Comparison of ENCODE assay signal across 33 cellular contexts in the genomic region with DNA sequence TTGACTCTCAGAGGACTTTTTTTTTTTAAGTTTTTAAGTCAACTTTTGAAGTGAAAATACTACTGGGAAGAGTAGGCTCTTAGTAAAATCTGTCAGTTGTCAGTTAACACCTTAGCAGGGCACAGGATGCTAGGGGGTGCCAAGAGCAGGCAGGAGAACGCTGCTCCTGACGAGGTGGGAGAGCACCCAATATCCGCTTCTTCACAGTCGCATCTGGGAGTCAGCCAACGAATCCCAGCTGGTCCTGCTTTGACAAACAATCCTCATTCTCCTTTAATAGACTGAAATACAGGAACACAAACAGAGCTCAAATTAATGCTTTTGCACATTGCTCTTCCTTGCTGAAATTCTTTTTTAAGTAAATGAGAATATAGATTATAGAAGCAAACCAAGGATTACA.
DNase-seq lines count a peak whose midpoint lies in the region; ATAC-seq and TF ChIP-seq lines count a peak whose summit lies in the region.
"Had no signal": no experiment of that assay in that cellular context is flagged by ENCODE, and none has a peak within 500 bp of the region (broad histone marks: within the 10 kb centered on the region; RNA-seq: fewer than 3 reads in every experiment).

No MANE protein-coding gene starts in this region.

- H3K4me1 ChIP-seq in GM23338 (ENCODE audit: insufficient read depth) = no peaks in the 10 kb centered on the region
- H3K4me1 ChIP-seq: breast epithelium, thyroid gland, vagina had no signal

- peaks cover 3% of the 10 kb centered on the region for H3K27me3 Mint-ChIP-seq in activated naive CD4-positive, alpha-beta T cell treated with anti-CD3 and anti-CD28 coated beads, Interleukin-2, amount 10 ng/mL, durations not matched to agents 7 days and 5 days
- H3K27me3 Mint-ChIP-seq in GM23338 (ENCODE audit: insufficient read depth, low read depth, poor library complexity) = no peaks in the 10 kb centered on the region
- H3K27me3 Mint-ChIP-seq: activated CD4-positive, alpha-beta memory T cell treated with anti-CD3 and anti-CD28 coated beads, Interleukin-2, amount 10 ng/mL, durations not matched to agents 7 days and 5 days; B cell; stimulated activated naive CD8-positive, alpha-beta T cell treated with anti-CD3 and anti-CD28 coated beads, Interleukin-15, amount 100 ng/mL, for 72 hours had no signal

- H3K4me1 Mint-ChIP-seq in activated naive CD4-positive, alpha-beta T cell treated with anti-CD3 and anti-CD28 coated beads, Interleukin-2, amount 10 ng/mL, durations not matched to agents 7 days and 5 days = no peaks in the 10 kb centered on the region
- H3K4me1 Mint-ChIP-seq in GM23338 = no peaks in the 10 kb centered on the region; the same call in 1 of the 3 replicates
- H3K4me1 Mint-ChIP-seq: activated CD4-positive, alpha-beta memory T cell treated with anti-CD3 and anti-CD28 coated beads, Interleukin-2, amount 10 ng/mL, durations not matched to agents 7 days and 5 days; B cell; CD8-positive, alpha-beta memory T cell; naive thymus-derived CD8-positive, alpha-beta T cell; stimulated activated naive CD8-positive, alpha-beta T cell treated with anti-CD3 and anti-CD28 coated beads, Interleukin-15, amount 100 ng/mL, for 72 hours had no signal

- DNase-seq in COR-L47 (lab: John Stamatoyannopoulos, UW) (peak; percentile 83), NCI-H146 treated with DMSO at 0.1 percent for 48 hours (lab: John Stamatoyannopoulos, UW; ENCODE audit: unreplicated experiment) (peak; percentile 2), NCI-H345 (lab: John Stamatoyannopoulos, UW) (peak; percentile 79), NOMO-1 treated with dmso at 0.1 percent for 144 hours (lab: John Stamatoyannopoulos, UW; ENCODE audit: unreplicated experiment) (no peak), GM23338 (ENCODE audit: low spot score) (no peak)
- no peak for DNase-seq in activated naive CD4-positive, alpha-beta T cell treated with anti-CD3 and anti-CD28 coated beads, Interleukin-2, amount 10 ng/mL, durations not matched to agents 7 days and 5 days
- DNase-seq in activated CD8-positive, alpha-beta memory T cell treated with anti-CD3 and anti-CD28 coated beads for 24 hours = no peak
- DNase-seq: activated CD4-positive, alpha-beta memory T cell treated with anti-CD3 and anti-CD28 coated beads, Interleukin-2, amount 10 ng/mL, durations not matched to agents 7 days and 5 days; CD8-positive, alpha-beta memory T cell; effector CD4-positive, alpha-beta T cell; GDM1; glutamatergic neuron; Karpas-422; midbrain; naive thymus-derived CD8-positive, alpha-beta T cell; NCI-H187 treated with DMSO at 0.1 percent for 48 hours; NCI-H82; occipital lobe; OCI-M1; SK-N-SH; stimulated activated naive CD8-positive, alpha-beta T cell treated with anti-CD3 and anti-CD28 coated beads, Interleukin-15, amount 100 ng/mL, for 72 hours; thyroid gland had no signal

- H3K27me3 ChIP-seq in GM23338 (ENCODE audit: insufficient read depth) = no peaks in the 10 kb centered on the region
- H3K27me3 ChIP-seq: breast epithelium, thyroid gland, vagina had no signal

- no peak for TF ChIP-seq CTCF in VCaP (conservative IDR thresholded peaks at IDR 0.05)
- no peak for TF ChIP-seq CTCF in GM23338 (conservative IDR thresholded peaks at IDR 0.05; ENCODE audit: low read depth in 2 of 2)

- no peak overlapping the region for H3K4me2 ChIP-seq in GM23338
- H3K4me2 ChIP-seq: SK-N-SH had no signal

- no peaks in the 10 kb centered on the region for H3K9me2 ChIP-seq in GM23338 (ENCODE audit: insufficient read depth)
- H3K9me2 ChIP-seq: SK-N-SH had no signal

- H3K4me3 Mint-ChIP-seq in activated naive CD4-positive, alpha-beta T cell treated with anti-CD3 and anti-CD28 coated beads, Interleukin-2, amount 10 ng/mL, durations not matched to agents 7 days and 5 days = no peak overlapping the region
- no peak overlapping the region for H3K4me3 Mint-ChIP-seq in GM23338
- H3K4me3 Mint-ChIP-seq: activated CD4-positive, alpha-beta memory T cell treated with anti-CD3 and anti-CD28 coated beads, Interleukin-2, amount 10 ng/mL, durations not matched to agents 7 days and 5 days; B cell; CD8-positive, alpha-beta memory T cell; naive thymus-derived CD8-positive, alpha-beta T cell; stimulated activated naive CD8-positive, alpha-beta T cell treated with anti-CD3 and anti-CD28 coated beads, Interleukin-15, amount 100 ng/mL, for 72 hours; T-helper 1 cell treated with Interleukin-12 subunit alpha and Interleukin-12 subunit beta and Interleukin-4 antibody, amounts not matched to agents 30 μg/mL and 1 μg/mL, for 36 hours had no signal

- H4K20me1 ChIP-seq in GM23338 (replicated peaks; ENCODE audit: insufficient read depth) = no peaks in the 10 kb centered on the region

- H3F3A ChIP-seq in GM23338 (replicated peaks; ENCODE audit: low read depth) = no peaks in the 10 kb centered on the region

- no peaks in the 10 kb centered on the region for H3K79me2 ChIP-seq in GM23338 (replicated peaks; ENCODE audit: insufficient read depth)

- H3K27ac Mint-ChIP-seq in activated naive CD4-positive, alpha-beta T cell treated with anti-CD3 and anti-CD28 coated beads, Interleukin-2, amount 10 ng/mL, durations not matched to agents 7 days and 5 days = no peak overlapping the region
- no peak overlapping the region for H3K27ac Mint-ChIP-seq in GM23338
- H3K27ac Mint-ChIP-seq: activated CD4-positive, alpha-beta memory T cell treated with anti-CD3 and anti-CD28 coated beads, Interleukin-2, amount 10 ng/mL, durations not matched to agents 7 days and 5 days; activated naive CD4-positive, alpha-beta T cell treated with anti-CD3 and anti-CD28 coated beads, Interleukin-2, amount 50 U/mL, for 72 hours; activated T-helper 2 cell treated with anti-CD3 and anti-CD28 coated beads, Interferon-gamma antibody, Interleukin-2, Interleukin-4, amounts not matched to agents 10 μg/mL and 5 μg/mL and 100 μg/mL, durations not matched to agents 14 hours and 24 hours and 36 hours; B cell; CD8-positive, alpha-beta memory T cell; naive thymus-derived CD8-positive, alpha-beta T cell; stimulated activated naive CD8-positive, alpha-beta T cell treated with anti-CD3 and anti-CD28 coated beads, Interleukin-15, amount 100 ng/mL, for 72 hours; T-helper 1 cell treated with Interleukin-12 subunit alpha and Interleukin-12 subunit beta and Interleukin-4 antibody, amounts not matched to agents 30 μg/mL and 1 μg/mL, for 36 hours had no signal

- H3K36me3 Mint-ChIP-seq in activated naive CD4-positive, alpha-beta T cell treated with anti-CD3 and anti-CD28 coated beads, Interleukin-2, amount 10 ng/mL, durations not matched to agents 7 days and 5 days = no peaks in the 10 kb centered on the region
- no peaks in the 10 kb centered on the region for H3K36me3 Mint-ChIP-seq in GM23338 (ENCODE audit: low read depth)
- H3K36me3 Mint-ChIP-seq: activated naive CD4-positive, alpha-beta T cell treated with anti-CD3 and anti-CD28 coated beads, Interleukin-2, amount 50 U/mL, for 72 hours; CD8-positive, alpha-beta memory T cell; naive thymus-derived CD8-positive, alpha-beta T cell had no signal

- H2AFZ ChIP-seq in GM23338 = no peak overlapping the region

- no peak for ATAC-seq in GM23338
- ATAC-seq: activated CD4-positive, CD25-positive, alpha-beta regulatory T cell treated with anti-CD3 and anti-CD28 coated beads, Interleukin-2, amount 50 U/mL, for 24 hours; activated naive CD4-positive, alpha-beta T cell treated with anti-CD3 and anti-CD28 coated beads, Interleukin-2, amount 50 U/mL, for 72 hours; HepG2; naive thymus-derived CD8-positive, alpha-beta T cell; stimulated activated naive CD8-positive, alpha-beta T cell treated with anti-CD3 and anti-CD28 coated beads, Interleukin-15, amount 100 ng/mL, for 72 hours had no signal

- H3K36me3 ChIP-seq in GM23338 (ENCODE audit: insufficient read depth) = no peaks in the 10 kb centered on the region
- H3K36me3 ChIP-seq: breast epithelium, thyroid gland, vagina had no signal

- CTCF ChIA-PET in activated naive CD4-positive, alpha-beta T cell treated with anti-CD3 and anti-CD28 coated beads, Interleukin-2, amount 10 ng/mL, durations not matched to agents 7 days and 5 days (lab: Charles Lee) = no interaction called here

- no peak overlapping the region for H3K4me3 ChIP-seq in GM23338
- H3K4me3 ChIP-seq: breast epithelium, skin epidermis, thyroid gland, vagina had no signal

- H3K27ac ChIP-seq in VCaP (peak overlapping the region; percentile 76), GM23338 (ENCODE audit: low read depth) (no peak overlapping the region)
- H3K27ac ChIP-seq: breast epithelium, epithelial cell of prostate, skin epidermis, thyroid gland, vagina had no signal

- H3K9me3 Mint-ChIP-seq in activated naive CD4-positive, alpha-beta T cell treated with anti-CD3 and anti-CD28 coated beads, Interleukin-2, amount 10 ng/mL, durations not matched to agents 7 days and 5 days = no peaks in the 10 kb centered on the region
- H3K9me3 Mint-ChIP-seq in GM23338 = no peaks in the 10 kb centered on the region
- H3K9me3 Mint-ChIP-seq: activated CD4-positive, alpha-beta memory T cell treated with anti-CD3 and anti-CD28 coated beads, Interleukin-2, amount 10 ng/mL, durations not matched to agents 7 days and 5 days; activated T-helper 2 cell treated with anti-CD3 and anti-CD28 coated beads, Interferon-gamma antibody, Interleukin-2, Interleukin-4, amounts not matched to agents 10 μg/mL and 5 μg/mL and 100 μg/mL, durations not matched to agents 14 hours and 24 hours and 36 hours; stimulated activated naive CD8-positive, alpha-beta T cell treated with anti-CD3 and anti-CD28 coated beads, Interleukin-15, amount 100 ng/mL, for 72 hours; T-helper 1 cell treated with Interleukin-12 subunit alpha and Interleukin-12 subunit beta and Interleukin-4 antibody, amounts not matched to agents 30 μg/mL and 1 μg/mL, for 36 hours had no signal

TF ChIP-seq in GM23338, 12 proteins besides CTCF, POLR2A, EP300 and RAD21 (continues in another document):
- TF ChIP-seq EZH2 (IDR thresholded peaks at IDR 0.05; ENCODE audit: low read depth, unreplicated experiment) (no peak), ZNF114 (CRISPR knock-in tag; IDR thresholded peaks at IDR 0.05) (no peak), ZNF331 (CRISPR knock-in tag; IDR thresholded peaks at IDR 0.05; ENCODE audit: low read depth) (no peak), JUNB (IDR thresholded peaks at IDR 0.05; ENCODE audit: unreplicated experiment) (no peak), CREB1 (CRISPR knock-in tag; IDR thresholded peaks at IDR 0.05; ENCODE audit: low read depth) (no peak), POLR2AphosphoS5 (IDR thresholded peaks at IDR 0.05; ENCODE audit: low read depth) (no peak), STAT1 (IDR thresholded peaks at IDR 0.05; ENCODE audit: unreplicated experiment) (no peak)

Comparison
In these comparisons a context has a peak if more than half of its experiments do, and no peak if none do; other contexts are left out.
1. DNase-seq: peak in COR-L47 (single experiment), NCI-H146 treated with DMSO at 0.1 percent for 48 hours (single experiment) and NCI-H345 (single experiment); none in activated naive CD4-positive, alpha-beta T cell treated with anti-CD3 and anti-CD28 coated beads, Interleukin-2, amount 10 ng/mL, durations not matched to agents 7 days and 5 days (single experiment), NOMO-1 treated with dmso at 0.1 percent for 144 hours (single experiment), activated CD8-positive, alpha-beta memory T cell treated with anti-CD3 and anti-CD28 coated beads for 24 hours (single experiment) and GM23338 (single experiment).